In the genomic region with DNA sequence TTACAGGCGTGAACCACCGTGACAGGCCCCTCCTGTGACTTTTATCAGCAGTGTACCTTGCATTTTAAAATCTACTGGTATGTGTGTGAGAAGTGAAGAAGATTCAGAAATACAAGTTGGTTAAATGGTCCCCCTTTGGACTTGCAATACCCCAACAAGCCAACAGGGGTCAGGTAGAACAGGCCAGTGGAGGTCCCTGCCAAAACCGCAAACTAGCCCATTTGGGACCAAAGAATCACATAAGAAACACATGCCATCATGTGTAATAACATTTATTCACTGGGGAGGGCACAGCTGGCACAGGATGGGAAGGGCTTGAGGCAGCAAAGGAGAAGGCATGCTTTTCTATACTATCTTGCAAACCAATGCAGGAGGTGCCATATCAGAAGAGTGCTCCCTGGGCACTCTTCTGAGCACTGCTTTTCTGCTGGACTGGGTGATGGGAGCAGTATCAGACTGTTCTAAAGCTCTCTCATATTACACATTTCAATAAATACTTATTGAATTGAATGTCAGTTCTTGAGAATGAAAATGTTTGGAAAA, we compare ENCODE assay signal across 1 cellular context.
TF ChIP-seq lines count a peak whose summit lies in the region.

No MANE protein-coding gene starts in this region.

TF ChIP-seq in IMR-90, 13 proteins besides CTCF, POLR2A, EP300 and RAD21:
- TF ChIP-seq RCOR1 (IDR thresholded peaks at IDR 0.05; ENCODE audit: insufficient replicate concordance, low read length): no peak
- TF ChIP-seq MAZ (IDR thresholded peaks at IDR 0.05; ENCODE audit: borderline replicate concordance, low read depth, low read length): no peak
- TF ChIP-seq NFE2L2 (IDR thresholded peaks at IDR 0.05; ENCODE audit: low read depth, low read length): no peak
- no peak for TF ChIP-seq CEBPB (IDR thresholded peaks at IDR 0.05; ENCODE audit: low read depth, low read length)
- no peak for TF ChIP-seq CHD1 (IDR thresholded peaks at IDR 0.05; ENCODE audit: low read depth, low read length)
- TF ChIP-seq SMC3 (IDR thresholded peaks at IDR 0.05; ENCODE audit: low read depth, low read length): peak; percentile 47; the same call in 1 of the 2 replicates
- TF ChIP-seq, protein P1, sequence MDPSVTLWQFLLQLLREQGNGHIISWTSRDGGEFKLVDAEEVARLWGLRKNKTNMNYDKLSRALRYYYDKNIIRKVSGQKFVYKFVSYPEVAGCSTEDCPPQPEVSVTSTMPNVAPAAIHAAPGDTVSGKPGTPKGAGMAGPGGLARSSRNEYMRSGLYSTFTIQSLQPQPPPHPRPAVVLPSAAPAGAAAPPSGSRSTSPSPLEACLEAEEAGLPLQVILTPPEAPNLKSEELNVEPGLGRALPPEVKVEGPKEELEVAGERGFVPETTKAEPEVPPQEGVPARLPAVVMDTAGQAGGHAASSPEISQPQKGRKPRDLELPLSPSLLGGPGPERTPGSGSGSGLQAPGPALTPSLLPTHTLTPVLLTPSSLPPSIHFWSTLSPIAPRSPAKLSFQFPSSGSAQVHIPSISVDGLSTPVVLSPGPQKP (IDR thresholded peaks at IDR 0.05; ENCODE audit: borderline replicate concordance, low read depth, low read length): no peak
